1 cellular context compared by ENCODE assay signal in genomic region chr6:137921823-137922222, GRCh38.
TF ChIP-seq lines count a peak whose summit lies in the region.

No MANE protein-coding gene starts in this region.

TF ChIP-seq in HCT116, 20 proteins besides CTCF, POLR2A, EP300 and RAD21 (continued from another document):
- TF ChIP-seq REST (IDR thresholded peaks at IDR 0.05; ENCODE audit: low read depth) (no peak), YY1 (IDR thresholded peaks at IDR 0.05; ENCODE audit: extremely low read depth, insufficient replicate concordance, low read depth, low read length) (no peak), POLR2AphosphoS5 (IDR thresholded peaks at IDR 0.05; ENCODE audit: low read depth, low read length) (no peak), EZH2phosphoT487 (IDR thresholded peaks at IDR 0.05; ENCODE audit: borderline replicate concordance) (no peak), ZBTB33 (IDR thresholded peaks at IDR 0.05; ENCODE audit: extremely low read depth, insufficient replicate concordance, low read length) (no peak), TCF7L2 (IDR thresholded peaks at IDR 0.05; ENCODE audit: borderline replicate concordance, extremely low read depth, insufficient read depth, insufficient read length) (no peak), EGR1 (IDR thresholded peaks at IDR 0.05; ENCODE audit: low read depth) (no peak)
